Comparison of ENCODE assay signal across 10 cellular contexts in genomic region chr11:114193730-114194674, GRCh38.
A peak's percentile ranks its signal among the peaks of the same experiment; 100 is the strongest.
DNase-seq lines count a peak whose midpoint lies in the region; ATAC-seq and TF ChIP-seq lines count a peak whose summit lies in the region.
"Had no signal": no experiment of that assay in that cellular context is flagged by ENCODE, and none has a peak within 500 bp of the region (broad histone marks: within the 10 kb centered on the region; RNA-seq: fewer than 3 reads in every experiment).

No MANE protein-coding gene starts in this region.

- no peaks in the 10 kb centered on the region for H3K27me3 Mint-ChIP-seq in activated T-helper 17 cell treated with anti-CD3 and anti-CD28 coated beads, Interleukin-2, amount 50 U/mL, for 72 hours
- H3K27me3 Mint-ChIP-seq: activated naive CD4-positive, alpha-beta T cell treated with anti-CD3 and anti-CD28 coated beads, Interleukin-2, amount 50 U/mL, for 24 hours had no signal

- WGBS in liver: 81% methylated on average over 10 of the region's 10 CpGs

- no peak overlapping the region for H3K4me3 Mint-ChIP-seq in activated T-helper 17 cell treated with anti-CD3 and anti-CD28 coated beads, Interleukin-2, amount 50 U/mL, for 72 hours
- H3K4me3 Mint-ChIP-seq: activated naive CD4-positive, alpha-beta T cell treated with anti-CD3 and anti-CD28 coated beads, Interleukin-2, amount 50 U/mL, for 24 hours; neural crest cell had no signal

- H3K27me3 ChIP-seq in liver (ENCODE audit: control insufficient read depth in 4 of 4, insufficient read depth in 4 of 4, low read length in 3 of 4) (no peaks in the 10 kb centered on the region), stomach smooth muscle (ENCODE audit: control insufficient read depth in 1 of 2, insufficient read depth in 2 of 2, low read length in 2 of 2) (no peaks in the 10 kb centered on the region)

- H3K27ac Mint-ChIP-seq in activated T-helper 17 cell treated with anti-CD3 and anti-CD28 coated beads, Interleukin-2, amount 50 U/mL, for 72 hours: peak overlapping the region; percentile 26

- H3K4me1 Mint-ChIP-seq in activated T-helper 17 cell treated with anti-CD3 and anti-CD28 coated beads, Interleukin-2, amount 50 U/mL, for 72 hours: peaks cover 6% of the 10 kb centered on the region

- H3K27ac ChIP-seq in liver (ENCODE audit: low read depth in 1 of 2, low read length in 2 of 2) (no peak overlapping the region), stomach smooth muscle (ENCODE audit: low read length) (peak overlapping the region; percentile 100)

- H3K36me3 Mint-ChIP-seq in activated T-helper 17 cell treated with anti-CD3 and anti-CD28 coated beads, Interleukin-2, amount 50 U/mL, for 72 hours (ENCODE audit: low read depth): no peaks in the 10 kb centered on the region
- H3K36me3 Mint-ChIP-seq: activated naive CD4-positive, alpha-beta T cell treated with anti-CD3 and anti-CD28 coated beads, Interleukin-2, amount 50 U/mL, for 24 hours had no signal

- H3K9ac ChIP-seq in liver (ENCODE audit: low read depth in 1 of 2, low read length in 2 of 2) (no peak overlapping the region), stomach smooth muscle (ENCODE audit: low read length in 2 of 2) (peak overlapping the region; percentile 32 to 36)

- no peaks in the 10 kb centered on the region for H3K9me3 Mint-ChIP-seq in activated T-helper 17 cell treated with anti-CD3 and anti-CD28 coated beads, Interleukin-2, amount 50 U/mL, for 72 hours
- H3K9me3 Mint-ChIP-seq: activated naive CD4-positive, alpha-beta T cell treated with anti-CD3 and anti-CD28 coated beads, Interleukin-2, amount 50 U/mL, for 24 hours had no signal

- H3K4me1 ChIP-seq in liver (ENCODE audit: control insufficient read depth in 4 of 4, insufficient read depth in 4 of 4, low read length in 3 of 4) (peaks cover 6 to 43% (median 18%) of the 10 kb centered on the region in 4 donors), stomach smooth muscle (ENCODE audit: control insufficient read depth, insufficient read depth, low read length) (peaks cover 66% of the 10 kb centered on the region)

- H3K4me3 ChIP-seq in liver (ENCODE audit: low read depth in 1 of 3, low read length in 3 of 3) (no peak overlapping the region), stomach smooth muscle (ENCODE audit: low read length in 2 of 2) (no peak overlapping the region)

- no peak for TF ChIP-seq CTCF in liver (IDR thresholded peaks at IDR 0.05; ENCODE audit: low read depth, low read length, missing input control)

- no peak for ATAC-seq in activated T-helper 17 cell treated with anti-CD3 and anti-CD28 coated beads, Interleukin-2, amount 50 U/mL, for 72 hours (replicated peaks)
- no peak for ATAC-seq in GM21576 (IDR thresholded peaks at IDR 0.05; ENCODE audit: unreplicated experiment)

- peak; percentile 62 for DNase-seq in HCEC 1CT
- no peak for DNase-seq in hypothalamus (lab: John Stamatoyannopoulos, UW)
- no peak for DNase-seq in Ammon's horn (ENCODE audit: low spot score)
- DNase-seq: stimulated activated CD8-positive, alpha-beta memory T cell treated with anti-CD3 and anti-CD28 coated beads, Interleukin-4, amount 100 ng/mL, for 48 hours had no signal

- no peak for TF ChIP-seq RAD21 in liver (IDR thresholded peaks at IDR 0.05)

- H3K9me3 ChIP-seq in liver (ENCODE audit: control insufficient read depth in 4 of 4, low read length in 3 of 4): no peaks in the 10 kb centered on the region
- H3K9me3 ChIP-seq in stomach smooth muscle (ENCODE audit: control insufficient read depth in 2 of 2, low read length in 2 of 2): peaks cover 0 to 3% of the 10 kb centered on the region in 2 donors

- H3K36me3 ChIP-seq in liver (ENCODE audit: control insufficient read depth in 4 of 4, insufficient read depth in 3 of 4, low read depth in 1 of 4, low read length in 3 of 4) (peaks cover 2 to 12% (median 9%) of the 10 kb centered on the region in 4 donors), stomach smooth muscle (ENCODE audit: control insufficient read depth in 2 of 2, insufficient read depth in 2 of 2, low read length in 2 of 2) (peaks cover 0 to 16% of the 10 kb centered on the region in 2 donors)

TF ChIP-seq in liver, 16 proteins besides CTCF, POLR2A, EP300 and RAD21:
- no peak for TF ChIP-seq JUND (IDR thresholded peaks at IDR 0.05)
- peak; percentile 78 for TF ChIP-seq NR2F2 (IDR thresholded peaks at IDR 0.05)
- TF ChIP-seq, protein P1, sequence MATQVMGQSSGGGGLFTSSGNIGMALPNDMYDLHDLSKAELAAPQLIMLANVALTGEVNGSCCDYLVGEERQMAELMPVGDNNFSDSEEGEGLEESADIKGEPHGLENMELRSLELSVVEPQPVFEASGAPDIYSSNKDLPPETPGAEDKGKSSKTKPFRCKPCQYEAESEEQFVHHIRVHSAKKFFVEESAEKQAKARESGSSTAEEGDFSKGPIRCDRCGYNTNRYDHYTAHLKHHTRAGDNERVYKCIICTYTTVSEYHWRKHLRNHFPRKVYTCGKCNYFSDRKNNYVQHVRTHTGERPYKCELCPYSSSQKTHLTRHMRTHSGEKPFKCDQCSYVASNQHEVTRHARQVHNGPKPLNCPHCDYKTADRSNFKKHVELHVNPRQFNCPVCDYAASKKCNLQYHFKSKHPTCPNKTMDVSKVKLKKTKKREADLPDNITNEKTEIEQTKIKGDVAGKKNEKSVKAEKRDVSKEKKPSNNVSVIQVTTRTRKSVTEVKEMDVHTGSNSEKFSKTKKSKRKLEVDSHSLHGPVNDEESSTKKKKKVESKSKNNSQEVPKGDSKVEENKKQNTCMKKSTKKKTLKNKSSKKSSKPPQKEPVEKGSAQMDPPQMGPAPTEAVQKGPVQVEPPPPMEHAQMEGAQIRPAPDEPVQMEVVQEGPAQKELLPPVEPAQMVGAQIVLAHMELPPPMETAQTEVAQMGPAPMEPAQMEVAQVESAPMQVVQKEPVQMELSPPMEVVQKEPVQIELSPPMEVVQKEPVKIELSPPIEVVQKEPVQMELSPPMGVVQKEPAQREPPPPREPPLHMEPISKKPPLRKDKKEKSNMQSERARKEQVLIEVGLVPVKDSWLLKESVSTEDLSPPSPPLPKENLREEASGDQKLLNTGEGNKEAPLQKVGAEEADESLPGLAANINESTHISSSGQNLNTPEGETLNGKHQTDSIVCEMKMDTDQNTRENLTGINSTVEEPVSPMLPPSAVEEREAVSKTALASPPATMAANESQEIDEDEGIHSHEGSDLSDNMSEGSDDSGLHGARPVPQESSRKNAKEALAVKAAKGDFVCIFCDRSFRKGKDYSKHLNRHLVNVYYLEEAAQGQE (IDR thresholded peaks at IDR 0.05): no peak
TF ChIP-seq in liver: peak in this region for 1.

Comparison
In these comparisons a context has a peak if more than half of its experiments do, and no peak if none do; other contexts are left out.
1. H3K9ac ChIP-seq: peak in stomach smooth muscle (2 of 2); none in liver (0 of 2).